Comparison of ENCODE assay signal across 27 cellular contexts in the genomic region with DNA sequence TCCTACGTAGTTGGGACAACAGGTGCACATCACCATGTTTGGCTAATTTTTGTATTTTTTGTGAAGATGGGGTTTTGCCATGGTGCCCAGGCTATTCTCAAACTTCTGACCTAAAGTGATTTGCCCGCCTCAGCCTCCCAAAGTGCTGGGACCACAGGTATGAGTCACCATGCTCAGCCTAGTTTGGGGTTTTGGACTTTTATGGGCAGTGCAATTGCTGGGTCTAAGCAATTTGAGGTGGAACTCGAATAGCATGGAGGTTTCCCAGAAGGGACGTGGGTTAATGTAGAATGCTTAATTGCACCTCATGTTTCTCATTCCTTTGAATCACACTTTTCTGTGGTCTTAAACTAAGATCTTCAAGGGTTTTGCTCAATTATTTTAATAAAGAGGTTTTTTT.
"Had no signal": no experiment of that assay in that cellular context is flagged by ENCODE, and none has a peak within 500 bp of the region (broad histone marks: within the 10 kb centered on the region; RNA-seq: fewer than 3 reads in every experiment).

No MANE protein-coding gene starts in this region.

- H3K9me3 Mint-ChIP-seq: activated B cell treated with CpG ODN at 0.5 μM for 24 hours; activated CD8-positive, alpha-beta T cell treated with anti-CD3 and anti-CD28 coated beads for 36 hours; activated naive CD8-positive, alpha-beta T cell treated with anti-CD3 and anti-CD28 coated beads, Interleukin-2, amount 10 ng/mL, durations not matched to agents 7 days and 5 days; activated T-cell treated with anti-CD3 and anti-CD28 coated beads, Interleukin-2, amount 50 U/mL, for 24 hours; activated T-helper 2 cell treated with anti-CD3 and anti-CD28 coated beads, Interferon-gamma antibody, Interleukin-2, Interleukin-4, amounts not matched to agents 10 μg/mL and 5 μg/mL and 100 μg/mL, durations not matched to agents 14 hours and 24 hours and 36 hours; T-helper 1 cell treated with Interleukin-12 subunit alpha and Interleukin-12 subunit beta and Interleukin-4 antibody, amounts not matched to agents 30 μg/mL and 1 μg/mL, for 36 hours; T-helper 2 cell treated with Interferon-gamma antibody and Interleukin-4, amounts not matched to agents 5 μg/mL and 100 μg/mL, for 36 hours had no signal

- H3K36me3 Mint-ChIP-seq: activated naive CD4-positive, alpha-beta T cell treated with anti-CD3 and anti-CD28 coated beads, Interleukin-2, amount 50 U/mL, for 24 hours; activated naive CD8-positive, alpha-beta T cell treated with anti-CD3 and anti-CD28 coated beads, Interleukin-2, amount 10 ng/mL, durations not matched to agents 7 days and 5 days had no signal

- H3K27me3 Mint-ChIP-seq: activated B cell treated with CpG ODN at 0.5 μM for 24 hours; activated naive CD4-positive, alpha-beta T cell treated with anti-CD3 and anti-CD28 coated beads, Interleukin-2, amount 50 U/mL, for 24 hours; activated naive CD8-positive, alpha-beta T cell treated with anti-CD3 and anti-CD28 coated beads, Interleukin-2, amount 10 ng/mL, durations not matched to agents 7 days and 5 days; activated T-cell treated with anti-CD3 and anti-CD28 coated beads, Interleukin-2, amount 50 U/mL, for 24 hours had no signal

- ATAC-seq: activated CD8-positive, alpha-beta T cell treated with anti-CD3 and anti-CD28 coated beads for 36 hours had no signal

- H3K4me3 Mint-ChIP-seq: activated B cell treated with CpG ODN at 0.5 μM for 24 hours; activated CD8-positive, alpha-beta T cell treated with anti-CD3 and anti-CD28 coated beads for 36 hours; activated naive CD4-positive, alpha-beta T cell treated with anti-CD3 and anti-CD28 coated beads, Interleukin-2, amount 50 U/mL, for 24 hours; activated naive CD8-positive, alpha-beta T cell treated with anti-CD3 and anti-CD28 coated beads, Interleukin-2, amount 10 ng/mL, durations not matched to agents 7 days and 5 days; activated T-cell treated with anti-CD3 and anti-CD28 coated beads, Interleukin-2, amount 50 U/mL, for 24 hours; T-helper 1 cell treated with Interleukin-12 subunit alpha and Interleukin-12 subunit beta and Interleukin-4 antibody, amounts not matched to agents 30 μg/mL and 1 μg/mL, for 36 hours; T-helper 2 cell treated with Interferon-gamma antibody and Interleukin-4, amounts not matched to agents 5 μg/mL and 100 μg/mL, for 36 hours had no signal

- H3K4me1 Mint-ChIP-seq: activated B cell treated with CpG ODN at 0.5 μM for 24 hours; activated naive CD4-positive, alpha-beta T cell treated with anti-CD3 and anti-CD28 coated beads, Interleukin-2, amount 50 U/mL, for 24 hours; activated naive CD8-positive, alpha-beta T cell treated with anti-CD3 and anti-CD28 coated beads, Interleukin-2, amount 10 ng/mL, durations not matched to agents 7 days and 5 days had no signal

- H3K27ac Mint-ChIP-seq: activated B cell treated with CpG ODN at 0.5 μM for 24 hours; activated CD8-positive, alpha-beta T cell treated with anti-CD3 and anti-CD28 coated beads for 36 hours; activated naive CD4-positive, alpha-beta T cell treated with anti-CD3 and anti-CD28 coated beads, Interleukin-2, amount 50 U/mL, for 24 hours; activated naive CD8-positive, alpha-beta T cell treated with anti-CD3 and anti-CD28 coated beads, Interleukin-2, amount 10 ng/mL, durations not matched to agents 7 days and 5 days; activated T-cell treated with anti-CD3 and anti-CD28 coated beads, Interleukin-2, amount 50 U/mL, for 24 hours; activated T-helper 2 cell treated with anti-CD3 and anti-CD28 coated beads, Interferon-gamma antibody, Interleukin-2, Interleukin-4, amounts not matched to agents 10 μg/mL and 5 μg/mL and 100 μg/mL, durations not matched to agents 14 hours and 24 hours and 36 hours; T-helper 1 cell treated with Interleukin-12 subunit alpha and Interleukin-12 subunit beta and Interleukin-4 antibody, amounts not matched to agents 30 μg/mL and 1 μg/mL, for 36 hours; T-helper 2 cell treated with Interferon-gamma antibody and Interleukin-4, amounts not matched to agents 5 μg/mL and 100 μg/mL, for 36 hours had no signal

- DNase-seq: activated B cell treated with CpG ODN at 0.5 μM for 24 hours; activated CD4-positive, alpha-beta T cell treated with anti-CD3 and anti-CD28 coated beads for 4 hours; activated CD4-positive, CD25-positive, alpha-beta regulatory T cell treated with anti-CD3 and anti-CD28 coated beads, Interleukin-2, amount 50 U/mL, for 72 hours; activated CD8-positive, alpha-beta T cell treated with anti-CD3 and anti-CD28 coated beads for 36 hours; activated gamma-delta T cell; activated naive CD4-positive, alpha-beta T cell treated with Interleukin-2 at 50 U/mL for 16 hours; activated naive CD8-positive, alpha-beta T cell treated with anti-CD3 and anti-CD28 coated beads, Interleukin-2, amount 10 ng/mL, durations not matched to agents 7 days and 5 days; activated T-cell treated with anti-CD3 and anti-CD28 coated beads, Interleukin-2, amount 50 U/mL, for 24 hours; amygdala; brain microvascular endothelial cell; central memory CD4-positive, alpha-beta T cell; NCI-H1092 treated with DMSO at 0.1 percent for 48 hours; NCI-H146; NCI-H187; NCI-H2029 treated with DMSO at 0.1 percent for 48 hours; NCI-H2107; NCI-H2171; NCI-H510A; NCI-H526; NCI-H748 treated with DMSO at 0.1 percent for 48 hours; PC-9; Right ventricle myocardium superior; SJCRH30 had no signal
